8 cellular contexts compared by ENCODE assay signal in the genomic region with DNA sequence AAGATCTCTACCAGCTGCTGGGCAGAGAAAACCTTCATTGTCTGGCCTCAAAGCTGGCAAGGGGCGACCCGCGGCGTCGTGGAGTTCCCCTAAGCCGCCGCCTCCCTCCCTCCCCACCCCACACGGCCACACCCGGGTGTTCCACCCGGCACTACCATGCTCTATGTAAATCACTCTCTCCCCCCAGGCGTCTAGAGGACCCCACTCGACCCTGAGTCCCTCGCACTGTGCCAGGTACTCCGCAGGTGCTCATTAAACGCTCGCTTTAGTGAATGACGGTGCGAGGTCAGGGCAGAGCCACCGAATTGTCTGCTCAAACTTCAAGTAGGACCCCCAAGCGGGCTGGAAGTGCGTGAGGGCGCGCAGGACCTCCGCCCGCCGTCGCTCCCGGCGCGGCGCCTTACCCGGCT. TPM values are rescaled to one million over a fixed set of nuclear protein-coding genes. Genes with fewer than 3 reads are reported as not detected.
DNase-seq lines count a peak whose midpoint lies in the region; ATAC-seq and TF ChIP-seq lines count a peak whose summit lies in the region.

No MANE protein-coding gene starts in this region.

- WGBS in endodermal cell (ENCODE audit: insufficient coverage in 1 of 2, insufficient read length in 1 of 2), 2 experiments, result 34 to 49% methylated on average over 17 to 32 of the region's 32 CpGs
- 5 to 39% methylated on average over 8 to 18 of the region's 32 CpGs for WGBS in upper lobe of left lung, 2 donors

- peaks cover 2 to 12% (median 9%) of the 10 kb centered on the region in 7 donors for H3K9me3 Mint-ChIP-seq in CD4-positive, CD25-positive, alpha-beta regulatory T cell
- peaks cover 15% of the 10 kb centered on the region for H3K9me3 Mint-ChIP-seq in activated CD4-positive, alpha-beta memory T cell treated with anti-CD3 and anti-CD28 coated beads for 36 hours
- H3K9me3 Mint-ChIP-seq in endodermal cell (peaks cover 9% of the 10 kb centered on the region), neural crest cell (peaks cover 9% of the 10 kb centered on the region)

- peaks cover 5% of the 10 kb centered on the region for H3K36me3 ChIP-seq in CD4-positive, CD25-positive, alpha-beta regulatory T cell (ENCODE audit: control insufficient read depth, insufficient read depth, low read length)
- H3K36me3 ChIP-seq in endodermal cell (ENCODE audit: control insufficient read depth, insufficient read depth, low read length), result no peaks in the 10 kb centered on the region
- peaks cover 0 to under 1% (median 0%) of the 10 kb centered on the region in 4 donors for H3K36me3 ChIP-seq in upper lobe of left lung

- H3K4me1 ChIP-seq in CD4-positive, CD25-positive, alpha-beta regulatory T cell (ENCODE audit: control insufficient read depth, insufficient read depth, low read length, poor library complexity, severe bottlenecking), result peaks cover 52% of the 10 kb centered on the region
- H3K4me1 ChIP-seq in endodermal cell (ENCODE audit: control insufficient read depth, insufficient read depth, low read length), result no peaks in the 10 kb centered on the region
- H3K4me1 ChIP-seq in upper lobe of left lung, result peaks cover 33 to 48% (median 39%) of the 10 kb centered on the region in 4 donors

- H3K27me3 ChIP-seq in CD4-positive, CD25-positive, alpha-beta regulatory T cell (ENCODE audit: control insufficient read depth, insufficient read depth, low read length), result no peaks in the 10 kb centered on the region
- H3K27me3 ChIP-seq in endodermal cell (ENCODE audit: control insufficient read depth, insufficient read depth, low read length, poor library complexity, severe bottlenecking) (peaks cover 27% of the 10 kb centered on the region), upper lobe of left lung (no peaks in the 10 kb centered on the region)

- no peak for TF ChIP-seq POLR2A in upper lobe of left lung (IDR thresholded peaks at IDR 0.05)

- peaks cover 16% of the 10 kb centered on the region for H3K36me3 Mint-ChIP-seq in CD4-positive, CD25-positive, alpha-beta regulatory T cell
- peaks cover 10% of the 10 kb centered on the region for H3K36me3 Mint-ChIP-seq in activated CD4-positive, alpha-beta memory T cell treated with anti-CD3 and anti-CD28 coated beads for 36 hours
- no peaks in the 10 kb centered on the region for H3K36me3 Mint-ChIP-seq in endodermal cell (ENCODE audit: low read depth)
- peaks cover 18% of the 10 kb centered on the region for H3K36me3 Mint-ChIP-seq in neural crest cell (ENCODE audit: low read depth)

- TF ChIP-seq CTCF in GM20000 (IDR thresholded peaks at IDR 0.05; ENCODE audit: extremely low read depth, missing control alignments) (no peak), endodermal cell (conservative IDR thresholded peaks at IDR 0.05) (no peak), neural crest cell (conservative IDR thresholded peaks at IDR 0.05) (no peak), upper lobe of left lung (IDR thresholded peaks at IDR 0.05) (no peak)

- peak overlapping the region; percentile 81 to 95 (median 92) for H3K4me3 Mint-ChIP-seq in CD4-positive, CD25-positive, alpha-beta regulatory T cell
- H3K4me3 Mint-ChIP-seq in activated CD4-positive, alpha-beta memory T cell treated with anti-CD3 and anti-CD28 coated beads for 36 hours, result peak overlapping the region; percentile 80
- H3K4me3 Mint-ChIP-seq in endodermal cell, result peak overlapping the region; percentile 62
- peak overlapping the region; percentile 75 for H3K4me3 Mint-ChIP-seq in neural crest cell

- POLR2A ChIA-PET in activated CD4-positive, alpha-beta memory T cell treated with anti-CD3 and anti-CD28 coated beads for 36 hours (lab: Charles Lee), result interaction anchor here (1.1 to 1.4 kb wide), 3 partner anchors 113 to 314 kb away, joined by 3 to 6 read pairs (median 4); no protein-coding TSS in a partner anchor

- no peak overlapping the region for H3K9ac ChIP-seq in endodermal cell (ENCODE audit: extremely low read depth, low read length, poor library complexity, severe bottlenecking)

- H3K27ac ChIP-seq in CD4-positive, CD25-positive, alpha-beta regulatory T cell (ENCODE audit: insufficient read depth, low read length, poor library complexity, severe bottlenecking), result peak overlapping the region; percentile 91
- H3K27ac ChIP-seq in endodermal cell (ENCODE audit: low read depth, low read length) (no peak overlapping the region), upper lobe of left lung (peak overlapping the region; percentile 92 to 98 (median 94))

- intact Hi-C loops in activated CD4-positive, alpha-beta memory T cell treated with anti-CD3 and anti-CD28 coated beads for 36 hours (cut with micrococcal nuclease), result loop anchor here (2.0 to 10.0 kb wide), 4 partner anchors 113 to 1490 kb away; a partner anchor contains a TSS

- DNase-seq in CD4-positive, CD25-positive, alpha-beta regulatory T cell, result peak in 2 of 3 donors; percentile 50 to 67
- DNase-seq in GM20000 (ENCODE audit: low spot score) (peak; percentile 63), HuH-7 (ENCODE audit: low spot score) (peak; percentile 45), endodermal cell (peak; percentile 74), neural crest cell (ENCODE audit: low read depth, low spot score) (no peak), upper lobe of left lung (peak; percentile 33 to 78), iPS-NIHi7 (ENCODE audit: extremely low spot score) (no peak)
- peak; percentile 57 for DNase-seq in activated CD4-positive, alpha-beta memory T cell treated with anti-CD3 and anti-CD28 coated beads for 36 hours

- peak overlapping the region; percentile 82 for H3K4me3 ChIP-seq in CD4-positive, CD25-positive, alpha-beta regulatory T cell (ENCODE audit: low read depth, low read length)
- H3K4me3 ChIP-seq in endodermal cell (ENCODE audit: low read length) (peak overlapping the region; percentile 70), upper lobe of left lung (peak overlapping the region; percentile 75 to 87 (median 78))

- no peaks in the 10 kb centered on the region for H3K27me3 Mint-ChIP-seq in CD4-positive, CD25-positive, alpha-beta regulatory T cell
- H3K27me3 Mint-ChIP-seq in activated CD4-positive, alpha-beta memory T cell treated with anti-CD3 and anti-CD28 coated beads for 36 hours, result no peaks in the 10 kb centered on the region
- H3K27me3 Mint-ChIP-seq in endodermal cell (ENCODE audit: insufficient read depth), result peaks cover 38% of the 10 kb centered on the region
- H3K27me3 Mint-ChIP-seq in neural crest cell (ENCODE audit: low read depth), result peaks cover 54% of the 10 kb centered on the region

- TF ChIP-seq EP300 in upper lobe of left lung (IDR thresholded peaks at IDR 0.05), result no peak

- H3K9me3 ChIP-seq in CD4-positive, CD25-positive, alpha-beta regulatory T cell (ENCODE audit: control insufficient read depth in 2 of 2, low read length in 2 of 2), result peaks cover 13 to 15% of the 10 kb centered on the region in 2 experiments
- H3K9me3 ChIP-seq in endodermal cell (ENCODE audit: control insufficient read depth, low read length) (peaks cover 10% of the 10 kb centered on the region), upper lobe of left lung (peaks cover 7 to 8% (median 7%) of the 10 kb centered on the region in 4 donors)

- CTCF ChIA-PET in activated CD4-positive, alpha-beta memory T cell treated with anti-CD3 and anti-CD28 coated beads for 36 hours (lab: Charles Lee), result interaction anchor here (0.7 kb wide), 1 partner anchor 114 kb away, joined by 3 read pairs; no protein-coding TSS in a partner anchor

- ATAC-seq in CD4-positive, CD25-positive, alpha-beta regulatory T cell (ENCODE audit: low read depth in 2 of 2), result peak; percentile 44 to 47
- peak; percentile 28 to 58 for ATAC-seq in upper lobe of left lung (ENCODE audit: low FRiP score in 2 of 2)

- peak overlapping the region; percentile 83 to 99 (median 91) for H3K27ac Mint-ChIP-seq in CD4-positive, CD25-positive, alpha-beta regulatory T cell
- peak overlapping the region; percentile 42 for H3K27ac Mint-ChIP-seq in activated CD4-positive, alpha-beta memory T cell treated with anti-CD3 and anti-CD28 coated beads for 36 hours
- H3K27ac Mint-ChIP-seq in endodermal cell (no peak overlapping the region), neural crest cell (ENCODE audit: unreplicated experiment) (no peak overlapping the region)

- H3K4me1 Mint-ChIP-seq in CD4-positive, CD25-positive, alpha-beta regulatory T cell, result peaks cover 23 to 60% (median 37%) of the 10 kb centered on the region in 4 donors
- peaks cover 34% of the 10 kb centered on the region for H3K4me1 Mint-ChIP-seq in activated CD4-positive, alpha-beta memory T cell treated with anti-CD3 and anti-CD28 coated beads for 36 hours (ENCODE audit: low read depth)
- no peaks in the 10 kb centered on the region for H3K4me1 Mint-ChIP-seq in endodermal cell
- no peaks in the 10 kb centered on the region for H3K4me1 Mint-ChIP-seq in neural crest cell

RNA-seq across cellular contexts. Expression of a gene that starts 0.6 kb away (rescaled TPM):
- total RNA-seq in CD4-positive, CD25-positive, alpha-beta regulatory T cell, result 258 TPM
- polyA plus RNA-seq in CD4-positive, CD25-positive, alpha-beta regulatory T cell, result 10 to 100 TPM; 30.1 to 69.1 (median 48.9) TPM
- total RNA-seq in activated CD4-positive, alpha-beta memory T cell treated with anti-CD3 and anti-CD28 coated beads for 36 hours, result 10 to 100 TPM; 26.7 to 30.6 TPM
- 10 to 100 TPM in 1 of 2 donors, 1 to 10 TPM in 1; 9.4 to 10.4 TPM for total RNA-seq in endodermal cell
- 1.00 TPM for polyA plus RNA-seq in endodermal cell (2013, experiment 1 of 2)
- 0.75 TPM for polyA plus RNA-seq in endodermal cell (2013, experiment 2 of 2)
- total RNA-seq in neural crest cell, result 2.7 and 2.9 TPM in 2 replicates
- 100 to 1,000 TPM in 3 of 6 donors, 10 to 100 TPM in 3; 74.8 to 151 (median 100) TPM for total RNA-seq in upper lobe of left lung

Comparison
In these comparisons a context has a peak if more than half of its experiments do, and no peak if none do; other contexts are left out.
1. DNase-seq: peak in CD4-positive, CD25-positive, alpha-beta regulatory T cell (2 of 3), GM20000 (single experiment), HuH-7 (single experiment), activated CD4-positive, alpha-beta memory T cell treated with anti-CD3 and anti-CD28 coated beads for 36 hours (single experiment), endodermal cell (single experiment) and upper lobe of left lung (2 of 2); none in neural crest cell (single experiment) and iPS-NIHi7 (single experiment).
2. H3K27ac Mint-ChIP-seq: peak in CD4-positive, CD25-positive, alpha-beta regulatory T cell (3 of 3) and activated CD4-positive, alpha-beta memory T cell treated with anti-CD3 and anti-CD28 coated beads for 36 hours (single experiment); none in endodermal cell (single experiment) and neural crest cell (single experiment).
3. Peak in every context shown above with its lines, with median percentiles within 50 percentile points of each other: H3K4me3 ChIP-seq and H3K4me3 Mint-ChIP-seq.